Comparison of ENCODE assay signal across 24 cellular contexts in genomic region chr17:82650723-82651122, GRCh38.
"Had no signal": no experiment of that assay in that cellular context is flagged by ENCODE, and none has a peak within 500 bp of the region (broad histone marks: within the 10 kb centered on the region; RNA-seq: fewer than 3 reads in every experiment).

No MANE protein-coding gene starts in this region.

- H3K4me3 Mint-ChIP-seq: activated CD8-positive, alpha-beta memory T cell treated with anti-CD3 and anti-CD28 coated beads, Interleukin-2, amount 10 ng/mL, durations not matched to agents 7 days and 5 days; activated naive CD4-positive, alpha-beta T cell treated with anti-CD3 and anti-CD28 coated beads, Interleukin-2, amount 50 U/mL, for 24 hours; activated T-cell treated with anti-CD3 and anti-CD28 coated beads, Interleukin-2, amount 50 U/mL, for 4 hours had no signal

- H3K9me3 ChIP-seq: body of pancreas, Peyer's patch had no signal

- H3K27me3 ChIP-seq: body of pancreas, Peyer's patch, SJSA1 had no signal

- H3K36me3 Mint-ChIP-seq: activated naive CD4-positive, alpha-beta T cell treated with anti-CD3 and anti-CD28 coated beads, Interleukin-2, amount 50 U/mL, for 24 hours had no signal

- H3K4me3 ChIP-seq: body of pancreas, Peyer's patch, SJSA1 had no signal

- H3K27ac Mint-ChIP-seq: activated CD8-positive, alpha-beta memory T cell treated with anti-CD3 and anti-CD28 coated beads, Interleukin-2, amount 10 ng/mL, durations not matched to agents 7 days and 5 days; T-helper 1 cell treated with Interleukin-12 subunit alpha and Interleukin-12 subunit beta and Interleukin-4 antibody, amounts not matched to agents 30 μg/mL and 1 μg/mL, for 36 hours had no signal

- ATAC-seq: activated CD4-positive, CD25-positive, alpha-beta regulatory T cell treated with anti-CD3 and anti-CD28 coated beads, Interleukin-2, amount 50 U/mL, for 24 hours; activated CD8-positive, alpha-beta memory T cell treated with anti-CD3 and anti-CD28 coated beads, Interleukin-2, amount 10 ng/mL, durations not matched to agents 7 days and 5 days; activated T-cell treated with anti-CD3 and anti-CD28 coated beads, Interleukin-2, amount 50 U/mL, for 4 hours; body of pancreas; SK-N-SH treated with all-trans-retinoic acid at 6 μM for 48 hours had no signal

- H3K9me3 Mint-ChIP-seq: activated naive CD4-positive, alpha-beta T cell treated with anti-CD3 and anti-CD28 coated beads, Interleukin-2, amount 50 U/mL, for 24 hours; activated T-cell treated with anti-CD3 and anti-CD28 coated beads, Interleukin-2, amount 50 U/mL, for 4 hours; T-helper 1 cell treated with Interleukin-12 subunit alpha and Interleukin-12 subunit beta and Interleukin-4 antibody, amounts not matched to agents 30 μg/mL and 1 μg/mL, for 36 hours had no signal

- H3K27ac ChIP-seq: body of pancreas, Peyer's patch, SJSA1 had no signal

- H3K27me3 Mint-ChIP-seq: activated naive CD4-positive, alpha-beta T cell treated with anti-CD3 and anti-CD28 coated beads, Interleukin-2, amount 50 U/mL, for 24 hours had no signal

- DNase-seq: activated CD4-positive, alpha-beta T cell treated with anti-CD3 and anti-CD28 coated beads for 4 hours; activated CD8-positive, alpha-beta memory T cell treated with anti-CD3 and anti-CD28 coated beads, Interleukin-2, amount 10 ng/mL, durations not matched to agents 7 days and 5 days; activated naive CD4-positive, alpha-beta T cell; activated T-cell treated with anti-CD3 and anti-CD28 coated beads, Interleukin-2, amount 50 U/mL, for 4 hours; aorta; body of pancreas; central memory CD4-positive, alpha-beta T cell; Karpas-422; MM.1S; NCI-H1105; NCI-H1436; NCI-H187; NCI-H2081; NCI-H510A treated with DMSO at 0.1 percent for 48 hours; NCI-H69; NK-92 treated with Interleukin-12 subunit alpha and Interleukin-12 subunit beta, amount 100 ng/mL, for 24 hours; Peyer's patch; SHP77; SW 1271 had no signal

- H3K36me3 ChIP-seq: Peyer's patch had no signal
